Comparison of ENCODE assay signal across 2 cellular contexts in genomic region chr9:88725300-88726024, GRCh38.
TF ChIP-seq lines count a peak whose summit lies in the region.

No MANE protein-coding gene starts in this region.

TF ChIP-seq in GM23338, 12 proteins besides CTCF, POLR2A, EP300 and RAD21 (continued from another document):
- no peak for TF ChIP-seq REST (IDR thresholded peaks at IDR 0.05; ENCODE audit: unreplicated experiment)
TF ChIP-seq in GM23338: peak in this region for 0.

TF ChIP-seq in IMR-90, 13 proteins besides CTCF, POLR2A, EP300 and RAD21 (continued from another document):
- no peak for TF ChIP-seq MAZ (IDR thresholded peaks at IDR 0.05; ENCODE audit: borderline replicate concordance, low read depth, low read length)
- TF ChIP-seq MXI1 (IDR thresholded peaks at IDR 0.05; ENCODE audit: borderline replicate concordance, low read depth, low read length): no peak
- no peak for TF ChIP-seq FOS (IDR thresholded peaks at IDR 0.05; ENCODE audit: low read depth, low read length)
- TF ChIP-seq RCOR1 (IDR thresholded peaks at IDR 0.05; ENCODE audit: insufficient replicate concordance, low read length): no peak
- no peak for TF ChIP-seq RFX5 (IDR thresholded peaks at IDR 0.05; ENCODE audit: low read depth, low read length)
TF ChIP-seq in IMR-90: peak in this region for 0.
